ENCODE assay signal across 18 cellular contexts in the genomic region with DNA sequence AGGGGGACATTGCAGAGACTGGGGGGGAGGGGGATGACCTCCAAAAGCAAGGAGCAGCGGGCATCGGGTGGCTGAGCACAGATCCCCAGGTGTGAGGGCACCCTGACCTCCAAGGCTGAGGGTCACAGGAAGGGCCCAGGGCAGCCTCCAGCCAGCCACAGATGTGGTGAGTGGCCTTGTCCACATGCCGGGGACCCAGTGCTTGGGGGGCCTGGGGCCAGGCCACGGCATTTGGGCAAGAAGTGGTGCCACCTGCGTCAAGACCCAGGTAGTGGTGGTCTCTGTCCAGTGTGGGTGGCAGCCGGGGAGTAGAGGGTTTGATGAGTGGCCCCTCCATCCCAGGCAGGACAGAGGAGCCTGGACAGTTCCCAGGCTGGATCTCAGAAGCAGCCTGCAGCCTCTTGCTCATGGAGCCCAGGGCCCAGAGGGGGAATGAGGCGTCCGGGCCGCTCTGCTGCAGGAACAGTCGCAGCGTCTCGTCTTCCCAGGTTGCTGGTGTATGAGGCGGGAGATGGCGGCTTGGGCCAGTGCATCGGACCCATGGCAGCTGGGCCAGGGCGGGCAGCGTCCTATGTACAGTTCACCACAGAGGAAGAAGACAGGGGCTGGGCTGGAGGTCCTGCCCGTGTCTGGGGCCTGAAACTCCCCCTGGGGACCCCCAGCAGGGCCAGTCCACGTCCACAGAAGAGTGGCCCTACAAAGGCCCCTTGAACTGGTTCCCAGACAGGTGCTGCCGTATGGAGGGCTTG. TPM values are rescaled to one million over a fixed set of nuclear protein-coding genes. Genes with fewer than 3 reads are reported as not detected.
DNase-seq lines count a peak whose midpoint lies in the region; ATAC-seq and TF ChIP-seq lines count a peak whose summit lies in the region.
"Had no signal": no experiment of that assay in that cellular context is flagged by ENCODE, and none has a peak within 500 bp of the region (broad histone marks: within the 10 kb centered on the region; RNA-seq: fewer than 3 reads in every experiment).

No MANE protein-coding gene starts in this region.

- H3K4me3 ChIP-seq in right cardiac atrium (ENCODE audit: low read length) (no peak overlapping the region), dorsolateral prefrontal cortex (no peak overlapping the region), neuronal stem cell (ENCODE audit: low read length in 2 of 2) (no peak overlapping the region), aorta (ENCODE audit: low read length in 2 of 2) (no peak overlapping the region), smooth muscle cell (no peak overlapping the region)
- H3K4me3 ChIP-seq: gastroesophageal sphincter had no signal

- H3K14ac ChIP-seq in neuronal stem cell (ENCODE audit: low read length) = no peak overlapping the region

- peaks cover 15 to 69% of the 10 kb centered on the region in 2 donors for H3K36me3 ChIP-seq in neuronal stem cell (replicated peaks in 1 of 2; ENCODE audit: control insufficient read depth in 2 of 2, insufficient read depth in 2 of 2, low read length in 2 of 2)
- no peaks in the 10 kb centered on the region for H3K36me3 ChIP-seq in aorta (ENCODE audit: control insufficient read depth in 1 of 2, insufficient read depth in 2 of 2, low read length in 1 of 2)
- H3K36me3 ChIP-seq in smooth muscle cell (ENCODE audit: low read depth) = no peaks in the 10 kb centered on the region

- H3K9ac ChIP-seq in neuronal stem cell (ENCODE audit: low read depth, low read length, poor library complexity) = peak overlapping the region; percentile 70
- H3K9ac ChIP-seq in smooth muscle cell (ENCODE audit: low read depth) = no peak overlapping the region

- H3K18ac ChIP-seq in neuronal stem cell (ENCODE audit: low read length) = no peak overlapping the region

- no peak overlapping the region for H3K27ac Mint-ChIP-seq in activated T-helper 1 cell treated with anti-CD3 and anti-CD28 coated beads, Interleukin-12 subunit alpha, Interleukin-12 subunit beta, Interleukin-2, Interleukin-4 antibody, amounts not matched to agents 30 ng/mL and 10 ng/mL and 1 ng/mL, durations not matched to agents 14 hours and 24 hours and 36 hours
- H3K27ac Mint-ChIP-seq: activated CD4-positive, alpha-beta T cell treated with anti-CD3 and anti-CD28 coated beads, Interleukin-2, amount 10 ng/mL, durations not matched to agents 7 days and 5 days; type B pancreatic cell had no signal

- H3K4me1 Mint-ChIP-seq in activated T-helper 1 cell treated with anti-CD3 and anti-CD28 coated beads, Interleukin-12 subunit alpha, Interleukin-12 subunit beta, Interleukin-2, Interleukin-4 antibody, amounts not matched to agents 30 ng/mL and 10 ng/mL and 1 ng/mL, durations not matched to agents 14 hours and 24 hours and 36 hours (ENCODE audit: low read depth) = no peaks in the 10 kb centered on the region
- H3K4me1 Mint-ChIP-seq: activated CD4-positive, alpha-beta T cell treated with anti-CD3 and anti-CD28 coated beads, Interleukin-2, amount 10 ng/mL, durations not matched to agents 7 days and 5 days; naive thymus-derived CD4-positive, alpha-beta T cell had no signal

- H2BK120ac ChIP-seq in neuronal stem cell (ENCODE audit: low read depth, low read length) = no peak overlapping the region

- H3K9me3 Mint-ChIP-seq in activated T-helper 1 cell treated with anti-CD3 and anti-CD28 coated beads, Interleukin-12 subunit alpha, Interleukin-12 subunit beta, Interleukin-2, Interleukin-4 antibody, amounts not matched to agents 30 ng/mL and 10 ng/mL and 1 ng/mL, durations not matched to agents 14 hours and 24 hours and 36 hours = no peaks in the 10 kb centered on the region
- H3K9me3 Mint-ChIP-seq: activated CD4-positive, alpha-beta T cell treated with anti-CD3 and anti-CD28 coated beads, Interleukin-2, amount 10 ng/mL, durations not matched to agents 7 days and 5 days; CD8-positive, alpha-beta memory T cell; naive thymus-derived CD4-positive, alpha-beta T cell; type B pancreatic cell had no signal

- H3K27me3 ChIP-seq in right cardiac atrium (ENCODE audit: control insufficient read depth, insufficient read depth) = no peaks in the 10 kb centered on the region
- H3K27me3 ChIP-seq in dorsolateral prefrontal cortex = no peaks in the 10 kb centered on the region
- no peaks in the 10 kb centered on the region for H3K27me3 ChIP-seq in neuronal stem cell (ENCODE audit: control insufficient read depth in 3 of 3, insufficient read depth in 3 of 3, low read depth in 1 of 3, low read length in 3 of 3)
- no peaks in the 10 kb centered on the region for H3K27me3 ChIP-seq in aorta (ENCODE audit: control insufficient read depth in 1 of 2, insufficient read depth in 2 of 2, low read length in 1 of 2)
- H3K27me3 ChIP-seq in smooth muscle cell (ENCODE audit: low read depth) = no peaks in the 10 kb centered on the region
- H3K27me3 ChIP-seq: gastroesophageal sphincter had no signal

- 91% methylated on average over 20 of the region's 20 CpGs for WGBS in right cardiac atrium
- WGBS in neuronal stem cell (ENCODE audit: extremely low coverage in 2 of 2, insufficient read length in 2 of 2, insufficient replicate concordance in 1 of 2), 2 donors = no CpG with 5 or more reads among the region's 20 CpGs
- 87 to 90% methylated on average over 19 to 20 of the region's 20 CpGs for WGBS in aorta, 2 donors
- 95% methylated on average over 20 of the region's 20 CpGs for whole genome bisulfite sequencing in smooth muscle cell (ENCODE audit: low lambda C conversion rate)

- H3K79me1 ChIP-seq in neuronal stem cell (ENCODE audit: low read depth, low read length) = peaks cover 20% of the 10 kb centered on the region

- no peak overlapping the region for H3K23ac ChIP-seq in neuronal stem cell (ENCODE audit: low read depth, low read length, poor library complexity)

- H4K20me1 ChIP-seq in smooth muscle cell (ENCODE audit: low read depth) = peaks cover 29% of the 10 kb centered on the region

- no peak overlapping the region for H3K4me2 ChIP-seq in neuronal stem cell (ENCODE audit: insufficient read depth, low read length, poor library complexity, severe bottlenecking)
- no peak overlapping the region for H3K4me2 ChIP-seq in smooth muscle cell

- H2AFZ ChIP-seq in neuronal stem cell (ENCODE audit: low read length) = no peak overlapping the region
- H2AFZ ChIP-seq in smooth muscle cell (ENCODE audit: low read depth) = no peak overlapping the region

- no peak overlapping the region for H2BK12ac ChIP-seq in neuronal stem cell (ENCODE audit: low read length)

- H3K27me3 Mint-ChIP-seq in activated T-helper 1 cell treated with anti-CD3 and anti-CD28 coated beads, Interleukin-12 subunit alpha, Interleukin-12 subunit beta, Interleukin-2, Interleukin-4 antibody, amounts not matched to agents 30 ng/mL and 10 ng/mL and 1 ng/mL, durations not matched to agents 14 hours and 24 hours and 36 hours (ENCODE audit: insufficient read depth) = no peaks in the 10 kb centered on the region
- H3K27me3 Mint-ChIP-seq: activated CD4-positive, alpha-beta T cell treated with anti-CD3 and anti-CD28 coated beads, Interleukin-2, amount 10 ng/mL, durations not matched to agents 7 days and 5 days; CD8-positive, alpha-beta memory T cell; naive thymus-derived CD4-positive, alpha-beta T cell; type B pancreatic cell had no signal

- H3K4me1 ChIP-seq in right cardiac atrium (ENCODE audit: control insufficient read depth, insufficient read depth, low read length) = no peaks in the 10 kb centered on the region
- H3K4me1 ChIP-seq in neuronal stem cell (ENCODE audit: control insufficient read depth in 2 of 2, insufficient read depth in 1 of 2, low read depth in 1 of 2, low read length in 2 of 2) = no peaks in the 10 kb centered on the region
- H3K4me1 ChIP-seq in aorta (ENCODE audit: control insufficient read depth in 1 of 2, insufficient read depth in 2 of 2, low read length in 2 of 2) = no peaks in the 10 kb centered on the region
- H3K4me1 ChIP-seq in smooth muscle cell (ENCODE audit: low read depth) = no peaks in the 10 kb centered on the region

- no peak overlapping the region for H2BK15ac ChIP-seq in neuronal stem cell (ENCODE audit: low read length)

- H3K36me3 Mint-ChIP-seq in activated T-helper 1 cell treated with anti-CD3 and anti-CD28 coated beads, Interleukin-12 subunit alpha, Interleukin-12 subunit beta, Interleukin-2, Interleukin-4 antibody, amounts not matched to agents 30 ng/mL and 10 ng/mL and 1 ng/mL, durations not matched to agents 14 hours and 24 hours and 36 hours (ENCODE audit: low read depth) = peaks cover 2% of the 10 kb centered on the region
- H3K36me3 Mint-ChIP-seq: naive thymus-derived CD4-positive, alpha-beta T cell; type B pancreatic cell had no signal

- peaks cover 8% of the 10 kb centered on the region for H3F3A ChIP-seq in smooth muscle cell (ENCODE audit: low read depth)

- no peak overlapping the region for H4K91ac ChIP-seq in neuronal stem cell (ENCODE audit: low read depth, low read length, poor library complexity)

- ATAC-seq in right cardiac atrium = no peak
- no peak for ATAC-seq in Right ventricle myocardium inferior
- ATAC-seq in aorta (ENCODE audit: low FRiP score) = no peak
- ATAC-seq: esophagus mucosa, gastroesophageal sphincter had no signal

- no peak overlapping the region for H3K4ac ChIP-seq in neuronal stem cell (ENCODE audit: low read length)

- no peak overlapping the region for H3K27ac ChIP-seq in right cardiac atrium (ENCODE audit: low read length)
- H3K27ac ChIP-seq in dorsolateral prefrontal cortex = peak overlapping the region in 5 of 59 donors; percentile 4 to 78 (median 36)
- H3K27ac ChIP-seq in neuronal stem cell (replicated peaks; ENCODE audit: low read length) = no peak overlapping the region
- H3K27ac ChIP-seq in aorta (ENCODE audit: low read depth in 1 of 2, low read length in 2 of 2) = no peak overlapping the region
- no peak overlapping the region for H3K27ac ChIP-seq in smooth muscle cell (ENCODE audit: low read depth)

- DNase-seq in right cardiac atrium (peak in 2 of 3 donors; percentile 11 to 60), Right ventricle myocardium inferior (ENCODE audit: missing footprints) (no peak), dorsolateral prefrontal cortex (peak in 7 of 10 donors; percentile 3 to 44 (median 24)), neuronal stem cell (ENCODE audit: low spot score) (no peak), aorta (peak; percentile 44 to 75), medulla oblongata (ENCODE audit: extremely low spot score) (no peak), smooth muscle cell (lab: John Stamatoyannopoulos, UW; ENCODE audit: unreplicated experiment) (no peak)
- DNase-seq in activated T-helper 1 cell treated with anti-CD3 and anti-CD28 coated beads, Interleukin-12 subunit alpha, Interleukin-12 subunit beta, Interleukin-2, Interleukin-4 antibody, amounts not matched to agents 30 ng/mL and 10 ng/mL and 1 ng/mL, durations not matched to agents 14 hours and 24 hours and 36 hours (ENCODE audit: low spot score) = no peak
- DNase-seq: activated CD4-positive, alpha-beta T cell treated with anti-CD3 and anti-CD28 coated beads, Interleukin-2, amount 10 ng/mL, durations not matched to agents 7 days and 5 days; CD8-positive, alpha-beta memory T cell; DMS79 treated with DMSO at 0.1 percent for 48 hours; NCI-H1930; NCI-H345; stimulated activated naive CD4-positive, alpha-beta T cell had no signal

- no peak overlapping the region for H4K8ac ChIP-seq in neuronal stem cell (ENCODE audit: low read depth, low read length)

- H3K4me3 Mint-ChIP-seq in activated T-helper 1 cell treated with anti-CD3 and anti-CD28 coated beads, Interleukin-12 subunit alpha, Interleukin-12 subunit beta, Interleukin-2, Interleukin-4 antibody, amounts not matched to agents 30 ng/mL and 10 ng/mL and 1 ng/mL, durations not matched to agents 14 hours and 24 hours and 36 hours = no peak overlapping the region
- H3K4me3 Mint-ChIP-seq: activated CD4-positive, alpha-beta T cell treated with anti-CD3 and anti-CD28 coated beads, Interleukin-2, amount 10 ng/mL, durations not matched to agents 7 days and 5 days; CD8-positive, alpha-beta memory T cell; naive thymus-derived CD4-positive, alpha-beta T cell; type B pancreatic cell had no signal

- TF ChIP-seq CTCF in dorsolateral prefrontal cortex (IDR thresholded peaks at IDR 0.05 in 54 of 56, conservative IDR thresholded peaks at IDR 0.05 in 2 of 56; ENCODE audit: low read depth in 1 of 56, partially characterized antibody in 56 of 56) (no peak), smooth muscle cell (IDR thresholded peaks at IDR 0.05; ENCODE audit: borderline replicate concordance, insufficient read depth, poor library complexity, severe bottlenecking) (no peak)

- intact Hi-C loops in right cardiac atrium (cut with DNase I) (loop anchor here in 1 of 4 donors (5.0 kb wide), 1 partner anchor 113 kb away; no protein-coding TSS in a partner anchor), Right ventricle myocardium inferior (cut with DNase I) (no loop called here), dorsolateral prefrontal cortex (cut with DNase I) (loop anchor here in 1 of 2 donors (5.0 kb wide), 2 partner anchors 168 to 373 kb away; a partner anchor contains a TSS), aorta (cut with DNase I) (no loop called here)
- intact Hi-C loops in activated T-helper 1 cell treated with anti-CD3 and anti-CD28 coated beads, Interleukin-12 subunit alpha, Interleukin-12 subunit beta, Interleukin-2, Interleukin-4 antibody, amounts not matched to agents 30 ng/mL and 10 ng/mL and 1 ng/mL, durations not matched to agents 14 hours and 24 hours and 36 hours (cut with micrococcal nuclease) = no loop called here

- peak overlapping the region; percentile 54 for H2BK5ac ChIP-seq in neuronal stem cell (ENCODE audit: low read length)

- no peak overlapping the region for H2AK5ac ChIP-seq in neuronal stem cell (ENCODE audit: low read depth, low read length)

- H3K79me2 ChIP-seq in smooth muscle cell (ENCODE audit: low read depth) = no peaks in the 10 kb centered on the region

- H3K9me3 ChIP-seq in right cardiac atrium (ENCODE audit: control insufficient read depth, low read length) = no peaks in the 10 kb centered on the region
- no peaks in the 10 kb centered on the region for H3K9me3 ChIP-seq in neuronal stem cell (replicated peaks in 1 of 2; ENCODE audit: control insufficient read depth in 2 of 2, insufficient read depth in 1 of 2, low read depth in 1 of 2, low read length in 2 of 2)
- H3K9me3 ChIP-seq in aorta (ENCODE audit: control insufficient read depth, low read length) = no peaks in the 10 kb centered on the region
- H3K9me3 ChIP-seq in smooth muscle cell (replicated peaks; ENCODE audit: low read depth) = no peaks in the 10 kb centered on the region
- H3K9me3 ChIP-seq: gastroesophageal sphincter had no signal

RNA-seq across cellular contexts. Expression of a gene that starts 33.5 kb away (rescaled TPM):
- total RNA-seq in right cardiac atrium (10 to 100 TPM; 30.0 to 36.5 (median 31.4) TPM), Right ventricle myocardium inferior (29.2 TPM), dorsolateral prefrontal cortex (10 to 100 TPM; 22.8 to 44.3 (median 33.3) TPM), aorta (10 to 100 TPM; 40.5 to 40.9 TPM), smooth muscle cell (32.9 and 45.0 TPM in 2 replicates)
- polyA plus RNA-seq in right cardiac atrium (12.2 TPM), aorta (10 to 100 TPM; 11.2 to 12.5 TPM), smooth muscle cell (14.6 and 22.7 TPM in 2 replicates)
- 65.7 TPM for polyA plus RNA-seq in neuronal stem cell (2013, experiment 1 of 2)
- 63.4 TPM for polyA plus RNA-seq in neuronal stem cell (2013, experiment 2 of 2)
- 80.8 and 87.1 TPM in 2 replicates for total RNA-seq in activated T-helper 1 cell treated with anti-CD3 and anti-CD28 coated beads, Interleukin-12 subunit alpha, Interleukin-12 subunit beta, Interleukin-2, Interleukin-4 antibody, amounts not matched to agents 30 ng/mL and 10 ng/mL and 1 ng/mL, durations not matched to agents 14 hours and 24 hours and 36 hours

RNA-seq across cellular contexts. Expression of a gene that starts 34.1 kb away (rescaled TPM):
- total RNA-seq in right cardiac atrium (100 to 1,000 TPM; 101 to 127 (median 113) TPM), Right ventricle myocardium inferior (97.2 TPM), dorsolateral prefrontal cortex (100 to 1,000 TPM in 45 of 120 experiments, 10 to 100 TPM in 75; 73.7 to 190 (median 96.8) TPM), aorta (10 to 100 TPM; 60.7 to 66.0 TPM), smooth muscle cell (74.9 and 78.2 TPM in 2 replicates)
- polyA plus RNA-seq in right cardiac atrium (65.4 TPM), aorta (10 to 100 TPM; 41.0 to 53.0 TPM), smooth muscle cell (41.5 and 49.2 TPM in 2 replicates)
- polyA plus RNA-seq in neuronal stem cell (2013, experiment 1 of 2) = 31.6 TPM
- 33.6 TPM for polyA plus RNA-seq in neuronal stem cell (2013, experiment 2 of 2)
- total RNA-seq in activated T-helper 1 cell treated with anti-CD3 and anti-CD28 coated beads, Interleukin-12 subunit alpha, Interleukin-12 subunit beta, Interleukin-2, Interleukin-4 antibody, amounts not matched to agents 30 ng/mL and 10 ng/mL and 1 ng/mL, durations not matched to agents 14 hours and 24 hours and 36 hours = 60.6 and 61.7 TPM in 2 replicates

Comparison
In these comparisons a context has a peak if more than half of its experiments do, and no peak if none do; other contexts are left out.
1. DNase-seq: peak in right cardiac atrium (2 of 3), dorsolateral prefrontal cortex (7 of 10) and aorta (2 of 2); none in Right ventricle myocardium inferior (single experiment), neuronal stem cell (single experiment), activated T-helper 1 cell treated with anti-CD3 and anti-CD28 coated beads, Interleukin-12 subunit alpha, Interleukin-12 subunit beta, Interleukin-2, Interleukin-4 antibody, amounts not matched to agents 30 ng/mL and 10 ng/mL and 1 ng/mL, durations not matched to agents 14 hours and 24 hours and 36 hours (single experiment), medulla oblongata (single experiment) and smooth muscle cell (single experiment).